Comparison of ENCODE assay signal across 1 cellular context in the genomic region with DNA sequence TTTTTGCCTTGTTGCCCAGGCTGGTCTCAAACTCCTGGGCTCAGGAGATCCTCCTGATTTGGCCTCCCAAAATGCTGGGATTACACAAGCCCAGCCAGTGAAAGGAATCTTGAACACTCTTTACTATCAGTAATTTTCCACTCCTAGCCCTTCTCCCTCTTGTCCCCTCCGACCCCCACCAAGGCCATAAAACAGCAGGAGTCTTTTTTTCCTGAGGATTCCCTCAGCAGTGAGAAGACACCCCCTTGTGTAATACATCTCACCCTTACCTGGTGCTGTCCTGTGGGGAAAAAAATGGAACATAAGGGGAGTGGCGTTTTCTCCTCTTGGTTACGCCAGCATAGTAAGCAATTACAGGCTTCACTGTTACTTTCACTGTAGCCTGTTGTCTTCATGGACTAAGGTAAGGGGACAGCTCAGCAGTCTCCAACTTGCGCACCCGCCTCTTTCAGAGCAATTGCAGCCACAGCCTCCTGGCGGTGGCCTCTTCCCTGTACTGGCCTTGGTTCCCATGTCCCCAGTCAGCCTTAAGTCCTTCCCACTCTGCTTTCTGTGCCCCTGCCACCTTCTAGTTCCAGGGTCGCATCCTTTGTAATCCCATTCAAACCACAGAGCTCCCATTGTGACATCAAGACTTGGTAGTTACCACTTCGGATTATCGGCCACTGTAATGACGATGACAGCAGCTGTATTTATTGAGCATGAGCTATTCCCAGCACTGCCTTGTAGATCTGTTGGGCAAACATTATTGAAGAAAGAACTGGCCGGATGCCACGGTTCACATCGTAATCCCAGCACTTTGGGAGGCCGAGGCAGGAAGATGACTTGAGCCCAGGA.
TF ChIP-seq lines count a peak whose summit lies in the region.

No MANE protein-coding gene starts in this region.

TF ChIP-seq in GM23338, 12 proteins besides CTCF, POLR2A, EP300 and RAD21:
- TF ChIP-seq, protein P1, sequence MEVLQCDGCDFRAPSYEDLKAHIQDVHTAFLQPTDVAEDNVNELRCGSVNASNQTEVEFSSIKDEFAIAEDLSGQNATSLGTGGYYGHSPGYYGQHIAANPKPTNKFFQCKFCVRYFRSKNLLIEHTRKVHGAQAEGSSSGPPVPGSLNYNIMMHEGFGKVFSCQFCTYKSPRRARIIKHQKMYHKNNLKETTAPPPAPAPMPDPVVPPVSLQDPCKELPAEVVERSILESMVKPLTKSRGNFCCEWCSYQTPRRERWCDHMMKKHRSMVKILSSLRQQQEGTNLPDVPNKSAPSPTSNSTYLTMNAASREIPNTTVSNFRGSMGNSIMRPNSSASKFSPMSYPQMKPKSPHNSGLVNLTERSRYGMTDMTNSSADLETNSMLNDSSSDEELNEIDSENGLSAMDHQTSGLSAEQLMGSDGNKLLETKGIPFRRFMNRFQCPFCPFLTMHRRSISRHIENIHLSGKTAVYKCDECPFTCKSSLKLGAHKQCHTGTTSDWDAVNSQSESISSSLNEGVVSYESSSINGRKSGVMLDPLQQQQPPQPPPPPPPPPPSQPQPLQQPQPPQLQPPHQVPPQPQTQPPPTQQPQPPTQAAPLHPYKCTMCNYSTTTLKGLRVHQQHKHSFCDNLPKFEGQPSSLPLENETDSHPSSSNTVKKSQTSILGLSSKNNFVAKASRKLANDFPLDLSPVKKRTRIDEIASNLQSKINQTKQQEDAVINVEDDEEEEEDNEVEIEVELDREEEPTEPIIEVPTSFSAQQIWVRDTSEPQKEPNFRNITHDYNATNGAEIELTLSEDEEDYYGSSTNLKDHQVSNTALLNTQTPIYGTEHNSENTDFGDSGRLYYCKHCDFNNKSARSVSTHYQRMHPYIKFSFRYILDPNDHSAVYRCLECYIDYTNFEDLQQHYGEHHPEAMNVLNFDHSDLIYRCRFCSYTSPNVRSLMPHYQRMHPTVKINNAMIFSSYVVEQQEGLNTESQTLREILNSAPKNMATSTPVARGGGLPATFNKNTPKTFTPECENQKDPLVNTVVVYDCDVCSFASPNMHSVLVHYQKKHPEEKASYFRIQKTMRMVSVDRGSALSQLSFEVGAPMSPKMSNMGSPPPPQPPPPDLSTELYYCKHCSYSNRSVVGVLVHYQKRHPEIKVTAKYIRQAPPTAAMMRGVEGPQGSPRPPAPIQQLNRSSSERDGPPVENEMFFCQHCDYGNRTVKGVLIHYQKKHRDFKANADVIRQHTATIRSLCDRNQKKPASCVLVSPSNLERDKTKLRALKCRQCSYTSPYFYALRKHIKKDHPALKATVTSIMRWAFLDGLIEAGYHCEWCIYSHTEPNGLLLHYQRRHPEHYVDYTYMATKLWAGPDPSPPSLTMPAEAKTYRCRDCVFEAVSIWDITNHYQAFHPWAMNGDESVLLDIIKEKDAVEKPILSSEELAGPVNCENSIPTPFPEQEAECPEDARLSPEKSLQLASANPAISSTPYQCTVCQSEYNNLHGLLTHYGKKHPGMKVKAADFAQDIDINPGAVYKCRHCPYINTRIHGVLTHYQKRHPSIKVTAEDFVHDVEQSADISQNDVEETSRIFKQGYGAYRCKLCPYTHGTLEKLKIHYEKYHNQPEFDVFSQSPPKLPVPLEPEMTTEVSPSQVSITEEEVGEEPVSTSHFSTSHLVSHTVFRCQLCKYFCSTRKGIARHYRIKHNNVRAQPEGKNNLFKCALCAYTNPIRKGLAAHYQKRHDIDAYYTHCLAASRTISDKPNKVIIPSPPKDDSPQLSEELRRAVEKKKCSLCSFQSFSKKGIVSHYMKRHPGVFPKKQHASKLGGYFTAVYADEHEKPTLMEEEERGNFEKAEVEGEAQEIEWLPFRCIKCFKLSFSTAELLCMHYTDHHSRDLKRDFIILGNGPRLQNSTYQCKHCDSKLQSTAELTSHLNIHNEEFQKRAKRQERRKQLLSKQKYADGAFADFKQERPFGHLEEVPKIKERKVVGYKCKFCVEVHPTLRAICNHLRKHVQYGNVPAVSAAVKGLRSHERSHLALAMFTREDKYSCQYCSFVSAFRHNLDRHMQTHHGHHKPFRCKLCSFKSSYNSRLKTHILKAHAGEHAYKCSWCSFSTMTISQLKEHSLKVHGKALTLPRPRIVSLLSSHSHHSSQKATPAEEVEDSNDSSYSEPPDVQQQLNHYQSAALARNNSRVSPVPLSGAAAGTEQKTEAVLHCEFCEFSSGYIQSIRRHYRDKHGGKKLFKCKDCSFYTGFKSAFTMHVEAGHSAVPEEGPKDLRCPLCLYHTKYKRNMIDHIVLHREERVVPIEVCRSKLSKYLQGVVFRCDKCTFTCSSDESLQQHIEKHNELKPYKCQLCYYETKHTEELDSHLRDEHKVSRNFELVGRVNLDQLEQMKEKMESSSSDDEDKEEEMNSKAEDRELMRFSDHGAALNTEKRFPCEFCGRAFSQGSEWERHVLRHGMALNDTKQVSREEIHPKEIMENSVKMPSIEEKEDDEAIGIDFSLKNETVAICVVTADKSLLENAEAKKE (CRISPR knock-in tag; IDR thresholded peaks at IDR 0.05), result no peak
- TF ChIP-seq JUNB (IDR thresholded peaks at IDR 0.05; ENCODE audit: unreplicated experiment), result no peak
- no peak for TF ChIP-seq ZNF114 (CRISPR knock-in tag; IDR thresholded peaks at IDR 0.05)
- TF ChIP-seq, protein P2, sequence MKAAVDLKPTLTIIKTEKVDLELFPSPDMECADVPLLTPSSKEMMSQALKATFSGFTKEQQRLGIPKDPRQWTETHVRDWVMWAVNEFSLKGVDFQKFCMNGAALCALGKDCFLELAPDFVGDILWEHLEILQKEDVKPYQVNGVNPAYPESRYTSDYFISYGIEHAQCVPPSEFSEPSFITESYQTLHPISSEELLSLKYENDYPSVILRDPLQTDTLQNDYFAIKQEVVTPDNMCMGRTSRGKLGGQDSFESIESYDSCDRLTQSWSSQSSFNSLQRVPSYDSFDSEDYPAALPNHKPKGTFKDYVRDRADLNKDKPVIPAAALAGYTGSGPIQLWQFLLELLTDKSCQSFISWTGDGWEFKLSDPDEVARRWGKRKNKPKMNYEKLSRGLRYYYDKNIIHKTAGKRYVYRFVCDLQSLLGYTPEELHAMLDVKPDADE (IDR thresholded peaks at IDR 0.05), result no peak
- no peak for TF ChIP-seq NANOG (IDR thresholded peaks at IDR 0.05; ENCODE audit: borderline replicate concordance)
- TF ChIP-seq CREB1 (CRISPR knock-in tag; IDR thresholded peaks at IDR 0.05; ENCODE audit: low read depth), result no peak
- no peak for TF ChIP-seq POLR2AphosphoS5 (IDR thresholded peaks at IDR 0.05; ENCODE audit: low read depth)
- no peak for TF ChIP-seq ZNF331 (CRISPR knock-in tag; IDR thresholded peaks at IDR 0.05; ENCODE audit: low read depth)
- TF ChIP-seq EZH2 (IDR thresholded peaks at IDR 0.05; ENCODE audit: low read depth, unreplicated experiment), result no peak
- no peak for TF ChIP-seq EZH2phosphoT487 (IDR thresholded peaks at IDR 0.05; ENCODE audit: unreplicated experiment)
- no peak for TF ChIP-seq STAT1 (IDR thresholded peaks at IDR 0.05; ENCODE audit: unreplicated experiment)
- TF ChIP-seq REST (IDR thresholded peaks at IDR 0.05; ENCODE audit: unreplicated experiment), result no peak
TF ChIP-seq in GM23338: peak in this region for 0.
